20 cellular contexts compared by ENCODE assay signal in genomic region chrX:130093271-130093670, GRCh38. TPM values are rescaled to one million over a fixed set of nuclear protein-coding genes. Genes with fewer than 3 reads are reported as not detected.
DNase-seq lines count a peak whose midpoint lies in the region; ATAC-seq, FAIRE-seq and TF ChIP-seq lines count a peak whose summit lies in the region.
"Had no signal": no experiment of that assay in that cellular context is flagged by ENCODE, and none has a peak within 500 bp of the region (broad histone marks: within the 10 kb centered on the region; RNA-seq: fewer than 3 reads in every experiment).

No MANE protein-coding gene starts in this region.

- H3K9me3 ChIP-seq in neutrophil = no peaks in the 10 kb centered on the region
- H3K9me3 ChIP-seq in heart left ventricle = no peaks in the 10 kb centered on the region
- H3K9me3 ChIP-seq: BLaER1, Caco-2, HAP-1 had no signal

- peaks cover 75 to 82% of the 10 kb centered on the region in 2 experiments for H3K4me1 ChIP-seq in neutrophil (ENCODE audit: control insufficient read depth in 1 of 2, insufficient read depth in 1 of 2, low read depth in 1 of 2, low read length in 1 of 2)
- H3K4me1 ChIP-seq in heart left ventricle = peaks cover 0 to 50% (median 2%) of the 10 kb centered on the region in 12 donors
- H3K4me1 ChIP-seq: HAP-1 had no signal

- H3K9me3 Mint-ChIP-seq in activated CD4-positive, alpha-beta memory T cell treated with anti-CD3 and anti-CD28 coated beads, Interleukin-2, amount 10 ng/mL, durations not matched to agents 7 days and 5 days = no peaks in the 10 kb centered on the region
- H3K9me3 Mint-ChIP-seq in activated CD4-positive, alpha-beta memory T cell treated with anti-CD3 and anti-CD28 coated beads for 36 hours = no peaks in the 10 kb centered on the region

- H3K36me3 Mint-ChIP-seq in activated CD4-positive, alpha-beta memory T cell treated with anti-CD3 and anti-CD28 coated beads, Interleukin-2, amount 10 ng/mL, durations not matched to agents 7 days and 5 days (ENCODE audit: low read depth) = peaks cover 13% of the 10 kb centered on the region
- peaks cover 4% of the 10 kb centered on the region for H3K36me3 Mint-ChIP-seq in activated CD4-positive, alpha-beta memory T cell treated with anti-CD3 and anti-CD28 coated beads for 36 hours

- no peak overlapping the region for H3K4me3 Mint-ChIP-seq in activated CD4-positive, alpha-beta memory T cell treated with anti-CD3 and anti-CD28 coated beads, Interleukin-2, amount 10 ng/mL, durations not matched to agents 7 days and 5 days
- H3K4me3 Mint-ChIP-seq in activated CD4-positive, alpha-beta memory T cell treated with anti-CD3 and anti-CD28 coated beads for 36 hours = no peak overlapping the region

- POLR2A ChIA-PET in activated CD4-positive, alpha-beta memory T cell treated with anti-CD3 and anti-CD28 coated beads, Interleukin-2, amount 10 ng/mL, durations not matched to agents 7 days and 5 days (lab: Charles Lee) = no interaction called here
- POLR2A ChIA-PET in activated CD4-positive, alpha-beta memory T cell treated with anti-CD3 and anti-CD28 coated beads for 36 hours (lab: Charles Lee) = interaction anchor here (0.8 kb wide), 1 partner anchor 13 kb away, joined by 3 read pairs; no protein-coding TSS in a partner anchor
- POLR2A ChIA-PET in RWPE1 (lab: Yijun Ruan, JAX; ENCODE audit: low non-redundant PET) = no interaction called here

- H3K36me3 ChIP-seq in neutrophil (no peaks in the 10 kb centered on the region), heart left ventricle (no peaks in the 10 kb centered on the region)
- H3K36me3 ChIP-seq: BLaER1, HAP-1 had no signal

- peak overlapping the region; percentile 58; the same call in 1 of the 2 replicates for H3K27ac ChIP-seq in RWPE1
- H3K27ac ChIP-seq in neutrophil = peak overlapping the region; percentile 97
- H3K27ac ChIP-seq in heart left ventricle = no peak overlapping the region

- H3K27ac Mint-ChIP-seq in activated CD4-positive, alpha-beta memory T cell treated with anti-CD3 and anti-CD28 coated beads, Interleukin-2, amount 10 ng/mL, durations not matched to agents 7 days and 5 days = peak overlapping the region; percentile 35
- H3K27ac Mint-ChIP-seq in activated CD4-positive, alpha-beta memory T cell treated with anti-CD3 and anti-CD28 coated beads for 36 hours = no peak overlapping the region

- no peak for ATAC-seq in GM18870 (IDR thresholded peaks at IDR 0.05; ENCODE audit: unreplicated experiment)
- no peak for ATAC-seq in heart left ventricle
- ATAC-seq in GM21528 (IDR thresholded peaks at IDR 0.05; ENCODE audit: low FRiP score, unreplicated experiment) = no peak

- intact Hi-C loops in activated CD4-positive, alpha-beta memory T cell treated with anti-CD3 and anti-CD28 coated beads for 36 hours (cut with micrococcal nuclease) = loop anchor here (2.0 kb wide), 2 partner anchors 16 to 28 kb away; no protein-coding TSS in a partner anchor
- intact Hi-C loops in heart left ventricle (cut with DNase I) = no loop called here

- CTCF ChIA-PET in activated CD4-positive, alpha-beta memory T cell treated with anti-CD3 and anti-CD28 coated beads, Interleukin-2, amount 10 ng/mL, durations not matched to agents 7 days and 5 days (lab: Charles Lee) = no interaction called here
- CTCF ChIA-PET in activated CD4-positive, alpha-beta memory T cell treated with anti-CD3 and anti-CD28 coated beads for 36 hours (lab: Charles Lee) = no interaction called here
- CTCF ChIA-PET in RWPE1 (lab: Yijun Ruan, JAX) = no interaction called here

- TF ChIP-seq POLR2A in heart left ventricle (IDR thresholded peaks at IDR 0.05) = no peak

- TF ChIP-seq CTCF in RWPE1 (conservative IDR thresholded peaks at IDR 0.05; ENCODE audit: low read depth) (no peak), neutrophil (IDR thresholded peaks at IDR 0.05) (no peak), heart left ventricle (IDR thresholded peaks at IDR 0.05) (no peak)

- no peaks in the 10 kb centered on the region for H3K27me3 Mint-ChIP-seq in activated CD4-positive, alpha-beta memory T cell treated with anti-CD3 and anti-CD28 coated beads, Interleukin-2, amount 10 ng/mL, durations not matched to agents 7 days and 5 days
- no peaks in the 10 kb centered on the region for H3K27me3 Mint-ChIP-seq in activated CD4-positive, alpha-beta memory T cell treated with anti-CD3 and anti-CD28 coated beads for 36 hours

- 85 to 93% (median 88%) methylated on average over 2 of the region's 2 CpGs for WGBS in heart left ventricle, 4 donors

- H3K4me3 ChIP-seq in neutrophil (ENCODE audit: low read depth in 1 of 2, low read length in 1 of 2) (no peak overlapping the region), heart left ventricle (no peak overlapping the region)
- H3K4me3 ChIP-seq: BLaER1, HAP-1 had no signal

- H3K4me1 Mint-ChIP-seq in activated CD4-positive, alpha-beta memory T cell treated with anti-CD3 and anti-CD28 coated beads, Interleukin-2, amount 10 ng/mL, durations not matched to agents 7 days and 5 days = peaks cover 70% of the 10 kb centered on the region
- peaks cover 54% of the 10 kb centered on the region for H3K4me1 Mint-ChIP-seq in activated CD4-positive, alpha-beta memory T cell treated with anti-CD3 and anti-CD28 coated beads for 36 hours (ENCODE audit: low read depth)

- H3K27me3 ChIP-seq in neutrophil = no peaks in the 10 kb centered on the region
- no peaks in the 10 kb centered on the region for H3K27me3 ChIP-seq in heart left ventricle

- peak; percentile 4 for FAIRE-seq in GM19239 (lab: Jason Lieb, UNC)

- DNase-seq in activated CD4-positive, alpha-beta memory T cell treated with anti-CD3 and anti-CD28 coated beads, Interleukin-2, amount 10 ng/mL, durations not matched to agents 7 days and 5 days = no peak
- no peak for DNase-seq in activated CD4-positive, alpha-beta memory T cell treated with anti-CD3 and anti-CD28 coated beads for 36 hours
- DNase-seq in GM19239 (ENCODE audit: insufficient read length, low spot score) (no peak), RWPE1 (ENCODE audit: low spot score) (no peak), heart left ventricle (no peak)
- DNase-seq: 8988T, Caco-2, DMS153, Kasumi-1, NCI-H1105 treated with DMSO at 0.1 percent for 48 hours, NCI-H1694 treated with DMSO at 0.1 percent for 48 hours, NCI-H2107, NCI-H2227 treated with DMSO at 0.1 percent for 48 hours, NCI-H524, SIG-M5 had no signal

RNA-seq across cellular contexts. Expression of gene ELF4, which starts 17.0 kb away (rescaled TPM):
- total RNA-seq in activated CD4-positive, alpha-beta memory T cell treated with anti-CD3 and anti-CD28 coated beads, Interleukin-2, amount 10 ng/mL, durations not matched to agents 7 days and 5 days = 10 to 100 TPM; 48.0 to 48.7 TPM
- total RNA-seq in activated CD4-positive, alpha-beta memory T cell treated with anti-CD3 and anti-CD28 coated beads for 36 hours = 10 to 100 TPM; 28.0 to 28.2 TPM
- total RNA-seq in heart left ventricle = 10 to 100 TPM in 1 of 9 donors, 1 to 10 TPM in 8; 1.8 to 13.7 (median 3.2) TPM
- 1 to 10 TPM; 1.3 to 5.3 TPM for polyA plus RNA-seq in heart left ventricle

Comparison
In these comparisons a context has a peak if more than half of its experiments do, and no peak if none do; other contexts are left out.
1. H3K27ac ChIP-seq: peak in RWPE1 (single experiment) and neutrophil (single experiment); none in heart left ventricle (0 of 12).